ENCODE assay signal across 20 cellular contexts in genomic region chr9:123468541-123468940, GRCh38.
"Had no signal": no experiment of that assay in that cellular context is flagged by ENCODE, and none has a peak within 500 bp of the region (broad histone marks: within the 10 kb centered on the region; RNA-seq: fewer than 3 reads in every experiment).

No MANE protein-coding gene starts in this region.

- H3K79me2 ChIP-seq: parathyroid adenoma had no signal

- H3K9me3 Mint-ChIP-seq: natural killer cell, neural progenitor cell, type B pancreatic cell had no signal

- H2AFZ ChIP-seq: neural progenitor cell, parathyroid adenoma had no signal

- H3K36me3 Mint-ChIP-seq: natural killer cell, neural progenitor cell had no signal

- H3K9me3 ChIP-seq: heart left ventricle, psoas muscle, sigmoid colon had no signal

- H3K4me3 Mint-ChIP-seq: natural killer cell, neural progenitor cell, type B pancreatic cell had no signal

- FAIRE-seq: endometrium, frontal cortex, small intestine, urothelium cell line had no signal

- H3K9ac ChIP-seq: neural progenitor cell, parathyroid adenoma had no signal

- H3K27ac ChIP-seq: heart left ventricle, neural progenitor cell, parathyroid adenoma, psoas muscle, sigmoid colon had no signal

- H3K4me2 ChIP-seq: neural progenitor cell had no signal

- H3K4me3 ChIP-seq: heart left ventricle, neural progenitor cell, psoas muscle, sigmoid colon had no signal

- H3K27me3 Mint-ChIP-seq: type B pancreatic cell had no signal

- ATAC-seq: heart left ventricle, left colon, natural killer cell, psoas muscle had no signal

- H3K27ac Mint-ChIP-seq: natural killer cell, type B pancreatic cell had no signal

- H3K36me3 ChIP-seq: heart left ventricle, neural progenitor cell, sigmoid colon had no signal

- H3K4me1 Mint-ChIP-seq: natural killer cell had no signal

- DNase-seq: cortex of kidney; effector CD8-positive, alpha-beta T cell; heart left ventricle; hippocampal formation; mammary epithelial cell; natural killer cell; occipital lobe; psoas muscle; sigmoid colon; small intestine; stimulated activated CD4-positive, alpha-beta T cell treated with anti-CD3 and anti-CD28 coated beads, Interleukin-12 subunit alpha, Interleukin-12 subunit beta, amount 100 ng/mL, for 4 hours; stimulated activated naive CD4-positive, alpha-beta T cell treated with Interleukin-2 at 50 U/mL for 16 hours had no signal

- H3K27me3 ChIP-seq: dorsolateral prefrontal cortex, heart left ventricle, neural progenitor cell, sigmoid colon had no signal

- H3K4me1 ChIP-seq: parathyroid adenoma, psoas muscle had no signal
